ENCODE assay signal across 8 cellular contexts in the genomic region with DNA sequence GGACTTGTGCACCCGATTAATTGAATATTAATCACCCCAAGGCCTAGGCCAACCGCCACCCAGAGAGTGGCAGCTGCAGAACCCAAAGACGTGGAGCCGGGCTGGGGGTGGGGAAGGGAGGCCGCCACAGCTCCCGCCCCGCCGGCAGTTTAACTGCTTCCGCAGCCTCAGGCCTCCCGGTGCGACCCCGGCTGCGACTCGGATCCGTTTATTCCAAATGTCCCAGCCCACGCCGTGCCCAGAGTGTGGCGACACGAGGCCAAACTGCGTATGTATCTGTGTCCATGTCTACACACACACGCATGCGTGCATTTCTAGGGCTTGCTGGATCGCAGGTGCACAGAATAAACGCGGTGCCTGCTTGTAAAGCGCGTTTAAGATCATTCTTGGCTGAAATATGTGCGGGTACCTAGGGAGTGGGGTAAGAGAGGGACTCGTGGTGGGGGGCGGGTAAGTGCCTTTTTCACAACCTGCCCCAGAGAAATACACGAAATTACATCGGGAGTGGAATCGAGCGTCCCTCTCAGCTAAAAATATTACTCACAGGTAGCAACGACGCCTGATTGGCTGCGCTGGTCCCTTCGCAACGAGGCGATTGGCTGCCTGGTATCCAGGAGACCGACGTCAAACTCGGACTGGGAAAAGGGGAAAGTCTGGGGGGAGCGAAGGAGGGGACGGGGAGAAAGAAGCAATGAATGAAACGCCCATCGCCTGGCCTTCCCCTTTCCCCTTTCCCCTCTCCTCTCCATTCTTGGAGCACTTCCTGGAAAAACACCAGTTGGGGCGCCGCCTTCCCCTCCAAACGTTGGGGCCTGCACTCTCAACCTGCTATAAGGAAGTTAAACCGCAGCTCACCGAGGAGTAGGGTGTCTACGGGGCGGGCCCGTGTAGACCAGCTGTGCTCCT. TPM values are rescaled to one million over a fixed set of nuclear protein-coding genes. Genes with fewer than 3 reads are reported as not detected.
DNase-seq lines count a peak whose midpoint lies in the region; ATAC-seq, FAIRE-seq and TF ChIP-seq lines count a peak whose summit lies in the region.

No MANE protein-coding gene starts in this region.

- no peaks in the 10 kb centered on the region for H3K9me1 ChIP-seq in keratinocyte (ENCODE audit: control insufficient read depth, extremely low read depth, insufficient read depth, low read length)

- peaks cover 20% of the 10 kb centered on the region for H4K20me1 ChIP-seq in keratinocyte (ENCODE audit: control insufficient read depth, extremely low read depth, insufficient read depth, low read length)

- H3K9ac ChIP-seq in keratinocyte (ENCODE audit: control insufficient read depth, extremely low read depth, insufficient read depth, low read length): peak overlapping the region; percentile 98

- dilution Hi-C loops in keratinocyte (cut with MboI; ENCODE audit: extremely low pct_ligation_motif_present, low sequenced_read_pairs): loop anchor here (25.0 kb wide), 1 partner anchor 95 kb away; no protein-coding TSS in a partner anchor

- H3K4me1 ChIP-seq in keratinocyte (ENCODE audit: control insufficient read depth, extremely low read depth, insufficient read depth, low read length): peaks cover 31% of the 10 kb centered on the region

- H3K79me2 ChIP-seq in keratinocyte (ENCODE audit: control insufficient read depth, insufficient read depth, low read length): peaks cover 34% of the 10 kb centered on the region

- no peaks in the 10 kb centered on the region for H3K9me3 ChIP-seq in keratinocyte (ENCODE audit: control insufficient read depth, low read depth, low read length)

- H3K4me3 ChIP-seq in keratinocyte (ENCODE audit: control insufficient read depth in 2 of 3, extremely low read depth in 1 of 3, insufficient read depth in 2 of 3, low read depth in 1 of 3, low read length in 3 of 3): peak overlapping the region; percentile 47 to 92 (median 84)

- peak overlapping the region; percentile 75 for H2AFZ ChIP-seq in keratinocyte (ENCODE audit: control insufficient read depth, low read length)

- TF ChIP-seq CTCF in AG09319 (IDR thresholded peaks at IDR 0.05; ENCODE audit: low read depth, low read length) (no peak), keratinocyte (optimal IDR thresholded peaks at IDR 0.05 in 1 of 3, IDR thresholded peaks at IDR 0.05 in 1 of 3, conservative IDR thresholded peaks at IDR 0.05 in 1 of 3; ENCODE audit: extremely low read depth in 1 of 3, insufficient read depth in 2 of 3, low read length in 3 of 3) (peak in 1 of 3 experiments; percentile 17)

- H3K36me3 ChIP-seq in keratinocyte (ENCODE audit: control insufficient read depth in 2 of 2, extremely low read depth in 1 of 2, insufficient read depth in 2 of 2, low read length in 2 of 2): peaks cover 7 to 10% of the 10 kb centered on the region in 2 experiments

- H3K4me2 ChIP-seq in keratinocyte (ENCODE audit: control insufficient read depth, extremely low read depth, insufficient read depth, low read depth, low read length): peak overlapping the region; percentile 100

- peak; percentile 57 for FAIRE-seq in keratinocyte (lab: Jason Lieb, UNC)

- DNase-seq in AG09319 (ENCODE audit: extremely low read depth, low read depth) (peak; percentile 74), NCI-H460 (ENCODE audit: extremely low read depth, low read depth) (peak; percentile 98), cerebellar nuclear complex (lab: John Stamatoyannopoulos, UW) (peak; percentile 88 to 95), keratinocyte (ENCODE audit: low read depth, low spot score) (no peak)
- peak; percentile 78 for DNase-seq in activated CD4-positive, CD25-positive, alpha-beta regulatory T cell treated with anti-CD3 and anti-CD28 coated beads, Interleukin-2, amount 50 U/mL, for 72 hours
- peak; percentile 72 for DNase-seq in stimulated activated CD4-positive, alpha-beta T cell treated with anti-CD3 and anti-CD28 coated beads, Interleukin-12 subunit alpha, Interleukin-12 subunit beta, amount 100 ng/mL, for 4 hours

- peak overlapping the region; percentile 98 for H3K27ac ChIP-seq in keratinocyte (ENCODE audit: control insufficient read depth, insufficient read depth, low read length)

- H3K27me3 ChIP-seq in keratinocyte (ENCODE audit: control insufficient read depth, extremely low read depth, insufficient read depth, low read length): no peaks in the 10 kb centered on the region

- ATAC-seq in GM19043 (IDR thresholded peaks at IDR 0.05; ENCODE audit: low read depth, unreplicated experiment): peak; percentile 41
- ATAC-seq in HG03378 (IDR thresholded peaks at IDR 0.05; ENCODE audit: unreplicated experiment): peak; percentile 40

RNA-seq across cellular contexts. Expression of a gene that starts 1.0 kb away (rescaled TPM):
- total RNA-seq in NCI-H460 (2014; rRNA removed; shearing (Covaris generic)): 51.5 and 58.4 TPM in 2 replicates
- 26.5 and 27.1 TPM in 2 replicates for polyA plus RNA-seq in NCI-H460 (2014; cell fraction: nucleus; rRNA removed)
- polyA plus RNA-seq in keratinocyte: 59.5 to 73.3 TPM (median 64.4 TPM) in 3 replicates
- 97.4 TPM for polyA plus RNA-seq in keratinocyte (2011; ENCODE audit: low read depth)
- 43.7 and 59.1 TPM in 2 replicates for polyA plus RNA-seq in keratinocyte (2011; cell fraction: cytosol; rRNA removed)
- polyA plus RNA-seq in keratinocyte (2011; cell fraction: nucleus; rRNA removed): 146 and 173 TPM in 2 replicates
- polyA plus RNA-seq in keratinocyte (2012; ENCODE audit: low replicate concordance): 94.3 and 311 TPM in 2 replicates
- 84.2 to 122 TPM (median 105 TPM) in 3 replicates for polyA minus RNA-seq in keratinocyte
- 108 TPM for polyA minus RNA-seq in keratinocyte (2011; cell fraction: cytosol; rRNA and poly(A)+ RNA removed)
- polyA minus RNA-seq in keratinocyte (2011; cell fraction: nucleus; rRNA and poly(A)+ RNA removed): 181 and 201 TPM in 2 replicates

RNA-seq across cellular contexts. Expression of a gene that starts 31.8 kb away (rescaled TPM):
- not detected in 2 replicates for total RNA-seq in NCI-H460 (2014; rRNA removed; shearing (Covaris generic))
- not detected in 2 replicates for polyA plus RNA-seq in NCI-H460 (2014; cell fraction: nucleus; rRNA removed)
- polyA plus RNA-seq in keratinocyte: not detected in 3 replicates
- polyA plus RNA-seq in keratinocyte (2011; ENCODE audit: low read depth): not detected
- not detected in 2 replicates for polyA plus RNA-seq in keratinocyte (2011; cell fraction: cytosol; rRNA removed)
- polyA plus RNA-seq in keratinocyte (2011; cell fraction: nucleus; rRNA removed): not detected in 2 replicates
- polyA plus RNA-seq in keratinocyte (2012; ENCODE audit: low replicate concordance): not detected in 2 replicates
- not detected in 3 replicates for polyA minus RNA-seq in keratinocyte
- polyA minus RNA-seq in keratinocyte (2011; cell fraction: cytosol; rRNA and poly(A)+ RNA removed): not detected
- polyA minus RNA-seq in keratinocyte (2011; cell fraction: nucleus; rRNA and poly(A)+ RNA removed): not detected in 2 replicates
